1 cellular context compared by ENCODE assay signal in the genomic region with DNA sequence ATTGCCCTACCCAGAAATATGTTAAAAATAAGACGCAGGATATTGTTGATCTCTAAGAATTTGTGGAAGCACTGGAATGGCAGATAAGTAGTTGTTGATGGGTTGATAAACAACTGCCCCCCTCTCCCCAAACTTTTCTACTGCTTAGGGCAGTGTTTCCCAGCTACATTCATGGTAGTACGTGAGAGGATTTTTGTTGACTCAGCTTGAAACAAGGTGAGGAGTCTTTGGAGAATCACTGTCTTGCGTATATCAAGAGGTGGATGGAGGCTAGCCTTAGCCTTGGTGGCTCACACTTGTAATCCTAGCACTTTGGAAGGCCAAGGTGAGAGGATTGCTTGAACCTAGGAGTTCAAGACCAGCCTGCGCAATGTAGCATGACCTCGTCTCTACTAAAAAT.
TF ChIP-seq lines count a peak whose summit lies in the region.

No MANE protein-coding gene starts in this region.

TF ChIP-seq in HepG2, 621 proteins besides CTCF, POLR2A, EP300 and RAD21:
- TF ChIP-seq BHLHE40 (IDR thresholded peaks at IDR 0.05; ENCODE audit: low read length) = no peak
- TF ChIP-seq ZBTB21 (CRISPR knock-in tag; IDR thresholded peaks at IDR 0.05) = no peak
- TF ChIP-seq, protein P1, sequence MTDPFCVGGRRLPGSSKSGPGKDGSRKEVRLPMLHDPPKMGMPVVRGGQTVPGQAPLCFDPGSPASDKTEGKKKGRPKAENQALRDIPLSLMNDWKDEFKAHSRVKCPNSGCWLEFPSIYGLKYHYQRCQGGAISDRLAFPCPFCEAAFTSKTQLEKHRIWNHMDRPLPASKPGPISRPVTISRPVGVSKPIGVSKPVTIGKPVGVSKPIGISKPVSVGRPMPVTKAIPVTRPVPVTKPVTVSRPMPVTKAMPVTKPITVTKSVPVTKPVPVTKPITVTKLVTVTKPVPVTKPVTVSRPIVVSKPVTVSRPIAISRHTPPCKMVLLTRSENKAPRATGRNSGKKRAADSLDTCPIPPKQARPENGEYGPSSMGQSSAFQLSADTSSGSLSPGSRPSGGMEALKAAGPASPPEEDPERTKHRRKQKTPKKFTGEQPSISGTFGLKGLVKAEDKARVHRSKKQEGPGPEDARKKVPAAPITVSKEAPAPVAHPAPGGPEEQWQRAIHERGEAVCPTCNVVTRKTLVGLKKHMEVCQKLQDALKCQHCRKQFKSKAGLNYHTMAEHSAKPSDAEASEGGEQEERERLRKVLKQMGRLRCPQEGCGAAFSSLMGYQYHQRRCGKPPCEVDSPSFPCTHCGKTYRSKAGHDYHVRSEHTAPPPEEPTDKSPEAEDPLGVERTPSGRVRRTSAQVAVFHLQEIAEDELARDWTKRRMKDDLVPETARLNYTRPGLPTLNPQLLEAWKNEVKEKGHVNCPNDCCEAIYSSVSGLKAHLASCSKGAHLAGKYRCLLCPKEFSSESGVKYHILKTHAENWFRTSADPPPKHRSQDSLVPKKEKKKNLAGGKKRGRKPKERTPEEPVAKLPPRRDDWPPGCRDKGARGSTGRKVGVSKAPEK (CRISPR knock-in tag; IDR thresholded peaks at IDR 0.05; ENCODE audit: borderline replicate concordance) = no peak
- TF ChIP-seq ZNF713 (CRISPR knock-in tag; IDR thresholded peaks at IDR 0.05) = no peak
- TF ChIP-seq MAFK (conservative IDR thresholded peaks at IDR 0.05 in 1 of 2, IDR thresholded peaks at IDR 0.05 in 1 of 2; ENCODE audit: low read length in 2 of 2) = peak; percentile 78 to 87
- no peak for TF ChIP-seq ADNP (CRISPR knock-in tag; IDR thresholded peaks at IDR 0.05)
- TF ChIP-seq ZNF891 (CRISPR knock-in tag; IDR thresholded peaks at IDR 0.05) = no peak
- no peak for TF ChIP-seq HOXA9 (CRISPR knock-in tag; IDR thresholded peaks at IDR 0.05; ENCODE audit: borderline replicate concordance)
- no peak for TF ChIP-seq MAF1 (CRISPR knock-in tag; IDR thresholded peaks at IDR 0.05; ENCODE audit: borderline replicate concordance)
- TF ChIP-seq MAFF (IDR thresholded peaks at IDR 0.05; ENCODE audit: low read depth, low read length) = peak; percentile 80
- no peak for TF ChIP-seq ZNF333 (CRISPR knock-in tag; IDR thresholded peaks at IDR 0.05; ENCODE audit: borderline replicate concordance)
- TF ChIP-seq ISX (CRISPR knock-in tag; conservative IDR thresholded peaks at IDR 0.05) = no peak
